ENCODE assay signal across 27 cellular contexts in the genomic region with DNA sequence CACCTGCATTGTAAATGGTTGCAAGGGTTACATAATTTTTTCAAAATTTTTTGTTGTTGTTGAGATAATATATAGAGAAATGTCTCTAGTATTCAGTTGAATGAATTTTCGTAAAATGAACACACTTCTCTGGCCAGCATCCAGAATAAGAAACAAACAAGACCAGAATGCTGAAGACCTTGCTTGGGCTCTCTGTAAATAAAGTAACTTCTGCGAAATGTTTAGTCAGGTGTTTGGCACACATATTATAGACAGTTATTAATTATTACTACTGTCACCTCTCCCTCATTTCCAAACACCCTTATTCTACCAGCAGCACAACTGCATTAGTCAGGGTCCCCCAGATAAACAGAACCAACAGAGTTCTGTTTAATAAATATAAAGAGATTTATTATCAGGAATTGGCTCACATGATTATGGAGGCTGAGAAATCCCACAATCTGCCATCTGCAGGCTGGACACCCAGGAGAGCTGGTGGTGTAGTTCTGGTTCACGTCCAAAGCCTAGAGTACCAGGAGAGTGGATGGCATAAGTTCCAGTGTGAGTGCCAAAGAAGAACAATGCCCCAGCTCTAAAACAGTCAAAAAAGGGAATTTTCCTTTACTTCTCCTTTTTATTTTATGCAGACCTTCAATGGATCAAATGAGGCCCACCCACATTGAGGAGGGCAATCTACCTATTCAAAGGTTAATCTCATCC. TPM values are rescaled to one million over a fixed set of nuclear protein-coding genes. Genes with fewer than 3 reads are reported as not detected.
"Had no signal": no experiment of that assay in that cellular context is flagged by ENCODE, and none has a peak within 500 bp of the region (broad histone marks: within the 10 kb centered on the region; RNA-seq: fewer than 3 reads in every experiment).

No MANE protein-coding gene starts in this region.

- ATAC-seq: WTC11 had no signal

- H3K27ac ChIP-seq: ascending aorta, cardiac muscle cell, ovary, sigmoid colon, testis, vagina had no signal

- H3K4me1 Mint-ChIP-seq: activated CD4-positive, alpha-beta memory T cell treated with anti-CD3 and anti-CD28 coated beads, Interleukin-2, amount 10 ng/mL, durations not matched to agents 7 days and 5 days; activated CD4-positive, alpha-beta T cell treated with anti-CD3 and anti-CD28 coated beads, Interleukin-2, amount 10 ng/mL, durations not matched to agents 7 days and 5 days; activated naive CD4-positive, alpha-beta T cell treated with anti-CD3 and anti-CD28 coated beads, Interleukin-2, amount 10 ng/mL, durations not matched to agents 7 days and 5 days; activated naive CD8-positive, alpha-beta T cell treated with anti-CD3 and anti-CD28 coated beads, Interleukin-2, amount 10 ng/mL, durations not matched to agents 7 days and 5 days; mesothelial cell of epicardium; naive B cell; WTC11 had no signal

- H3K36me3 Mint-ChIP-seq: activated naive CD4-positive, alpha-beta T cell treated with anti-CD3 and anti-CD28 coated beads, Interleukin-2, amount 10 ng/mL, durations not matched to agents 7 days and 5 days; activated naive CD8-positive, alpha-beta T cell treated with anti-CD3 and anti-CD28 coated beads, Interleukin-2, amount 10 ng/mL, durations not matched to agents 7 days and 5 days; brain; mesothelial cell of epicardium; naive B cell; WTC11 had no signal

- H3K9me3 Mint-ChIP-seq: activated CD4-positive, alpha-beta memory T cell treated with anti-CD3 and anti-CD28 coated beads, Interleukin-2, amount 10 ng/mL, durations not matched to agents 7 days and 5 days; activated CD4-positive, alpha-beta T cell treated with anti-CD3 and anti-CD28 coated beads, Interleukin-2, amount 10 ng/mL, durations not matched to agents 7 days and 5 days; activated naive CD4-positive, alpha-beta T cell treated with anti-CD3 and anti-CD28 coated beads, Interleukin-2, amount 10 ng/mL, durations not matched to agents 7 days and 5 days; activated naive CD8-positive, alpha-beta T cell treated with anti-CD3 and anti-CD28 coated beads, Interleukin-2, amount 10 ng/mL, durations not matched to agents 7 days and 5 days; activated T-cell treated with anti-CD3 and anti-CD28 coated beads, Interleukin-2, amount 50 U/mL, for 24 hours; mesothelial cell of epicardium; naive B cell; WTC11 had no signal

- DNase-seq: activated CD4-positive, alpha-beta memory T cell treated with anti-CD3 and anti-CD28 coated beads, Interleukin-2, amount 10 ng/mL, durations not matched to agents 7 days and 5 days; activated CD4-positive, alpha-beta T cell treated with anti-CD3 and anti-CD28 coated beads for 1 hour; activated CD4-positive, alpha-beta T cell treated with anti-CD3 and anti-CD28 coated beads, Interleukin-2, amount 10 ng/mL, durations not matched to agents 7 days and 5 days; activated CD8-positive, alpha-beta memory T cell treated with anti-CD3 and anti-CD28 coated beads, Interleukin-2, amount 50 U/mL, for 48 hours; activated gamma-delta T cell; activated naive CD4-positive, alpha-beta T cell treated with anti-CD3 and anti-CD28 coated beads, Interleukin-2, amount 10 ng/mL, durations not matched to agents 7 days and 5 days; activated naive CD8-positive, alpha-beta T cell treated with anti-CD3 and anti-CD28 coated beads, Interleukin-2, amount 10 ng/mL, durations not matched to agents 7 days and 5 days; activated T-cell treated with anti-CD3 and anti-CD28 coated beads, Interleukin-2, amount 50 U/mL, for 24 hours; head of caudate nucleus; hippocampal formation; left cardiac atrium; naive B cell; ovary; sigmoid colon; small intestine; stimulated activated CD4-positive, alpha-beta T cell treated with anti-CD3 and anti-CD28 coated beads, Interleukin-2, amount 100 ng/mL, for 24 hours; stimulated activated naive CD4-positive, alpha-beta T cell; T1000; testis; trophoblast cell had no signal

- H3K27ac Mint-ChIP-seq: activated CD4-positive, alpha-beta memory T cell treated with anti-CD3 and anti-CD28 coated beads, Interleukin-2, amount 10 ng/mL, durations not matched to agents 7 days and 5 days; activated CD4-positive, alpha-beta T cell treated with anti-CD3 and anti-CD28 coated beads, Interleukin-2, amount 10 ng/mL, durations not matched to agents 7 days and 5 days; activated naive CD4-positive, alpha-beta T cell treated with anti-CD3 and anti-CD28 coated beads, Interleukin-2, amount 10 ng/mL, durations not matched to agents 7 days and 5 days; activated naive CD8-positive, alpha-beta T cell treated with anti-CD3 and anti-CD28 coated beads, Interleukin-2, amount 10 ng/mL, durations not matched to agents 7 days and 5 days; activated T-cell treated with anti-CD3 and anti-CD28 coated beads, Interleukin-2, amount 50 U/mL, for 24 hours; mesothelial cell of epicardium; WTC11 had no signal

- H3K4me3 Mint-ChIP-seq: activated CD4-positive, alpha-beta memory T cell treated with anti-CD3 and anti-CD28 coated beads, Interleukin-2, amount 10 ng/mL, durations not matched to agents 7 days and 5 days; activated CD4-positive, alpha-beta T cell treated with anti-CD3 and anti-CD28 coated beads, Interleukin-2, amount 10 ng/mL, durations not matched to agents 7 days and 5 days; activated naive CD4-positive, alpha-beta T cell treated with anti-CD3 and anti-CD28 coated beads, Interleukin-2, amount 10 ng/mL, durations not matched to agents 7 days and 5 days; activated naive CD8-positive, alpha-beta T cell treated with anti-CD3 and anti-CD28 coated beads, Interleukin-2, amount 10 ng/mL, durations not matched to agents 7 days and 5 days; activated T-cell treated with anti-CD3 and anti-CD28 coated beads, Interleukin-2, amount 50 U/mL, for 24 hours; brain; mesothelial cell of epicardium; naive B cell; WTC11 had no signal

RNA-seq across cellular contexts. Expression of a gene that starts 44.1 kb away (rescaled TPM):
- total RNA-seq: activated CD4-positive, alpha-beta memory T cell treated with anti-CD3 and anti-CD28 coated beads, Interleukin-2, amount 10 ng/mL, durations not matched to agents 7 days and 5 days; activated CD4-positive, alpha-beta T cell treated with anti-CD3 and anti-CD28 coated beads, Interleukin-2, amount 10 ng/mL, durations not matched to agents 7 days and 5 days; activated naive CD8-positive, alpha-beta T cell treated with anti-CD3 and anti-CD28 coated beads, Interleukin-2, amount 10 ng/mL, durations not matched to agents 7 days and 5 days; endothelial cell of umbilical vein had no signal
